Comparison of ENCODE assay signal across 7 cellular contexts in the genomic region with DNA sequence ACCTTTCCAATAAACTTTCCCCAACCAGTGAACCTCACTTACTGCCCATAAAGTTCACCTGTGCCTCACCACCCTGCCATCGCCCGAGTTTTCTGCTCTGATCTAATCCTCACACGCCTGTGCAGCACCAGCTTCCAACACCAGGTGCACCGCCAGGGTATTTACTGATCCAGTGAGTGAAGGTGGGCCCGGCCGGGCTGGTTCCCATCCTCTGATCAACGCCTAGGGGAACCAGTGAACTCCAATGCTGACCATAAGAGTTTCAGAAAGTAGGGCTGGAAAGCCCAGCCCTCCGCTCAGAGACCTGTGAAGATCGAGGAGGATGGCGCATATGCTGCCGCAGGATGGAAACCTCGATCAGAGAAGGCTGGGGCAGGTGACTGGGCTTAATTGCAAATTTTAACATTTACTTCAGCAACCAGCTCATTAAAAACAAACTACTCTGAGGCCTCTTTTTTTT. TPM values are rescaled to one million over a fixed set of nuclear protein-coding genes. Genes with fewer than 3 reads are reported as not detected.
DNase-seq lines count a peak whose midpoint lies in the region; ATAC-seq lines count a peak whose summit lies in the region.

No MANE protein-coding gene starts in this region.

- H3K4me1 Mint-ChIP-seq in effector memory CD8-positive, alpha-beta T cell (ENCODE audit: low read depth in 2 of 2), result peaks cover 11 to 15% of the 10 kb centered on the region in 2 donors
- H3K4me1 Mint-ChIP-seq in naive thymus-derived CD4-positive, alpha-beta T cell, result peaks cover 14 to 50% (median 34%) of the 10 kb centered on the region in 7 donors

- CTCF ChIA-PET in naive thymus-derived CD4-positive, alpha-beta T cell (lab: Charles Lee), result interaction anchor here (0.6 to 1.5 kb wide), 9 partner anchors 9 to 911 kb away, joined by 3 to 7 read pairs (median 4); partner anchors contain the start of genes ESYT1 and SMARCC2

- peak overlapping the region; percentile 86 for H3K4me3 ChIP-seq in naive thymus-derived CD4-positive, alpha-beta T cell (ENCODE audit: low read length)
- H3K4me3 ChIP-seq in subcutaneous abdominal adipose tissue (ENCODE audit: low read depth in 1 of 5, low read length in 5 of 5), result peak overlapping the region; percentile 53 to 82 (median 74)

- H3K9ac ChIP-seq in subcutaneous abdominal adipose tissue (ENCODE audit: low read length in 5 of 5), result peak overlapping the region; percentile 73 to 79 (median 78)

- ATAC-seq in GM18517 (IDR thresholded peaks at IDR 0.05; ENCODE audit: unreplicated experiment), result peak; percentile 34
- peak; percentile 37 for ATAC-seq in HG02852 (IDR thresholded peaks at IDR 0.05; ENCODE audit: unreplicated experiment)
- ATAC-seq in effector memory CD8-positive, alpha-beta T cell (replicated peaks), result peak; percentile 73
- ATAC-seq in naive thymus-derived CD4-positive, alpha-beta T cell, result peak; percentile 72

- H3K4me3 Mint-ChIP-seq in effector memory CD8-positive, alpha-beta T cell, result peak overlapping the region; percentile 81 to 88
- H3K4me3 Mint-ChIP-seq in naive thymus-derived CD4-positive, alpha-beta T cell, result peak overlapping the region; percentile 80 to 96 (median 92)

- H3K9me3 ChIP-seq in naive thymus-derived CD4-positive, alpha-beta T cell (ENCODE audit: control insufficient read depth in 2 of 3, low read length in 3 of 3), result no peaks in the 10 kb centered on the region
- no peaks in the 10 kb centered on the region for H3K9me3 ChIP-seq in subcutaneous abdominal adipose tissue (ENCODE audit: control insufficient read depth in 5 of 5, low read length in 5 of 5)

- peaks cover 18 to 20% of the 10 kb centered on the region in 2 donors for H3K4me1 ChIP-seq in naive thymus-derived CD4-positive, alpha-beta T cell (ENCODE audit: control insufficient read depth in 2 of 2, insufficient read depth in 2 of 2, low read length in 2 of 2)
- peaks cover 6 to 39% (median 33%) of the 10 kb centered on the region in 5 donors for H3K4me1 ChIP-seq in subcutaneous abdominal adipose tissue (ENCODE audit: control insufficient read depth in 5 of 5, insufficient read depth in 5 of 5, low read length in 5 of 5)

- H3K27ac ChIP-seq in naive thymus-derived CD4-positive, alpha-beta T cell (ENCODE audit: low read depth, low read length), result peak overlapping the region; percentile 80
- peak overlapping the region; percentile 92 for H3K27ac ChIP-seq in subcutaneous abdominal adipose tissue (ENCODE audit: low read depth, low read length)

- peaks cover 25% of the 10 kb centered on the region for H3K36me3 Mint-ChIP-seq in effector memory CD8-positive, alpha-beta T cell (ENCODE audit: insufficient read depth)
- peaks cover 0 to 16% (median 0%) of the 10 kb centered on the region in 5 donors for H3K36me3 Mint-ChIP-seq in naive thymus-derived CD4-positive, alpha-beta T cell

- POLR2A ChIA-PET in naive thymus-derived CD4-positive, alpha-beta T cell (lab: Charles Lee), result interaction anchor here (0.7 to 5.3 kb wide), 17 partner anchors 8 to 114 kb away, joined by 3 to 30 read pairs (median 7); partner anchors contain the start of genes ESYT1, PA2G4, RNF41 and RPL41

- peaks cover 0 to 4% (median 0%) of the 10 kb centered on the region in 3 experiments for H3K36me3 ChIP-seq in naive thymus-derived CD4-positive, alpha-beta T cell (ENCODE audit: control insufficient read depth in 2 of 3, insufficient read depth in 3 of 3, low read length in 3 of 3)
- H3K36me3 ChIP-seq in subcutaneous abdominal adipose tissue (ENCODE audit: control insufficient read depth in 5 of 5, insufficient read depth in 5 of 5, low read length in 5 of 5), result no peaks in the 10 kb centered on the region

- H3K9me3 Mint-ChIP-seq in effector memory CD8-positive, alpha-beta T cell, result no peaks in the 10 kb centered on the region
- no peaks in the 10 kb centered on the region for H3K9me3 Mint-ChIP-seq in naive thymus-derived CD4-positive, alpha-beta T cell

- intact Hi-C loops in naive thymus-derived CD4-positive, alpha-beta T cell (cut with micrococcal nuclease), result loop anchor here (1.0 to 5.0 kb wide), 13 partner anchors 8 to 1696 kb away; partner anchors contain the start of genes ZC3H10 (in 2 of the 2), CS (in 1 of the 2), CTDSP2 (in 1 of the 2) and ESYT1 (in 1 of the 2)

- H3K27ac Mint-ChIP-seq in effector memory CD8-positive, alpha-beta T cell, result peak overlapping the region; percentile 90 to 93
- peak overlapping the region; percentile 84 to 99 (median 97) for H3K27ac Mint-ChIP-seq in naive thymus-derived CD4-positive, alpha-beta T cell

- no peaks in the 10 kb centered on the region for H3K27me3 ChIP-seq in naive thymus-derived CD4-positive, alpha-beta T cell (ENCODE audit: control insufficient read depth in 2 of 2, insufficient read depth in 2 of 2, low read length in 2 of 2)
- H3K27me3 ChIP-seq in subcutaneous abdominal adipose tissue (ENCODE audit: control insufficient read depth in 5 of 5, insufficient read depth in 4 of 5, low read length in 5 of 5), result no peaks in the 10 kb centered on the region

- peak; percentile 70 for DNase-seq in NCI-H2196 (lab: John Stamatoyannopoulos, UW; ENCODE audit: unreplicated experiment)
- peak; percentile 74 to 80 for DNase-seq in activated CD4-positive, alpha-beta T cell treated with anti-CD3 and anti-CD28 coated beads, Interleukin-2, amount 50 U/mL, for 48 hours
- peak; percentile 40 to 64 (median 52) for DNase-seq in effector memory CD8-positive, alpha-beta T cell
- peak; percentile 44 to 71 (median 67) for DNase-seq in naive thymus-derived CD4-positive, alpha-beta T cell

- H3K27me3 Mint-ChIP-seq in effector memory CD8-positive, alpha-beta T cell, result no peaks in the 10 kb centered on the region
- no peaks in the 10 kb centered on the region for H3K27me3 Mint-ChIP-seq in naive thymus-derived CD4-positive, alpha-beta T cell

RNA-seq across cellular contexts. Expression of gene MYL6B, which starts 0.7 kb away (rescaled TPM):
- total RNA-seq in naive thymus-derived CD4-positive, alpha-beta T cell, result 10 to 100 TPM in 2 of 5 experiments, 1 to 10 TPM in 3; 3.7 to 60.3 (median 8.9) TPM
- 1 to 10 TPM; 5.6 to 6.7 TPM for polyA plus RNA-seq in naive thymus-derived CD4-positive, alpha-beta T cell

RNA-seq across cellular contexts. Expression of gene MYL6, which starts 6.5 kb away (rescaled TPM):
- total RNA-seq in naive thymus-derived CD4-positive, alpha-beta T cell, result 1,000 to 10,000 TPM in 1 of 5 experiments, 100 to 1,000 TPM in 4; 428 to 1,509 (median 467) TPM
- polyA plus RNA-seq in naive thymus-derived CD4-positive, alpha-beta T cell, result 1,000 to 10,000 TPM; 1,845 to 2,144 TPM

RNA-seq across cellular contexts. Expression of gene ESYT1, which starts 23.6 kb away (rescaled TPM):
- 100 to 1,000 TPM; 121 to 300 (median 221) TPM for total RNA-seq in naive thymus-derived CD4-positive, alpha-beta T cell
- polyA plus RNA-seq in naive thymus-derived CD4-positive, alpha-beta T cell, result 100 to 1,000 TPM; 282 to 353 TPM

RNA-seq across cellular contexts. Expression of gene ZC3H10, which starts 33.6 kb away (rescaled TPM):
- 10 to 100 TPM in 3 of 5 experiments, 1 to 10 TPM in 2; 7.8 to 16.3 (median 13.3) TPM for total RNA-seq in naive thymus-derived CD4-positive, alpha-beta T cell
- polyA plus RNA-seq in naive thymus-derived CD4-positive, alpha-beta T cell, result 1 to 10 TPM; 2.4 to 4.1 TPM

RNA-seq across cellular contexts. Expression of gene RPL41, which starts 35.3 kb away (rescaled TPM):
- total RNA-seq in naive thymus-derived CD4-positive, alpha-beta T cell, result 1,000 to 10,000 TPM; 3,787 to 6,048 (median 5,952) TPM
- polyA plus RNA-seq in naive thymus-derived CD4-positive, alpha-beta T cell, result over 10,000 TPM in 1 of 2 donors, 1,000 to 10,000 TPM in 1; 6,745 to 10,251 TPM

Comparison
In these comparisons a context has a peak if more than half of its experiments do, and no peak if none do; other contexts are left out.
1. Peak in every context shown above with its lines: DNase-seq, ATAC-seq, H3K4me3 ChIP-seq and H3K27ac ChIP-seq.